ENCODE assay signal across 9 cellular contexts in genomic region chr21:43805275-43805800, GRCh38. TPM values are rescaled to one million over a fixed set of nuclear protein-coding genes. Genes with fewer than 3 reads are reported as not detected.
A peak's percentile ranks its signal among the peaks of the same experiment; 100 is the strongest.
DNase-seq lines count a peak whose midpoint lies in the region; ATAC-seq, FAIRE-seq and TF ChIP-seq lines count a peak whose summit lies in the region.
"Had no signal": no experiment of that assay in that cellular context is flagged by ENCODE, and none has a peak within 500 bp of the region (broad histone marks: within the 10 kb centered on the region; RNA-seq: fewer than 3 reads in every experiment).

No MANE protein-coding gene starts in this region.

- no peak overlapping the region for H2AFZ ChIP-seq in OCI-LY1 (ENCODE audit: low read length)

- peak; percentile 63 for ATAC-seq in HG02970 (IDR thresholded peaks at IDR 0.05; ENCODE audit: low FRiP score, unreplicated experiment)
- ATAC-seq in activated T-helper 17 cell treated with anti-CD3 and anti-CD28 coated beads, Interleukin-2, amount 50 U/mL, for 72 hours (replicated peaks), result no peak

- peak overlapping the region; percentile 77 for H3K4me2 ChIP-seq in DOHH2 (ENCODE audit: low read length)
- H3K4me2 ChIP-seq in OCI-LY1 (ENCODE audit: low read length), result peak overlapping the region; percentile 88

- TF ChIP-seq CTCF in DOHH2 (IDR thresholded peaks at IDR 0.05; ENCODE audit: low read depth, low read length, poor library complexity, severe bottlenecking) (no peak), OCI-LY1 (IDR thresholded peaks at IDR 0.05; ENCODE audit: low read length) (no peak), tibial artery (IDR thresholded peaks at IDR 0.05) (no peak)

- H3K36me3 ChIP-seq in DOHH2 (ENCODE audit: control insufficient read depth, low read length) (peaks cover 71% of the 10 kb centered on the region), OCI-LY1 (ENCODE audit: insufficient read depth, low read length) (peaks cover 55% of the 10 kb centered on the region), tibial artery (peaks cover 16 to 63% (median 49%) of the 10 kb centered on the region in 3 donors)

- H3F3A ChIP-seq in DOHH2 (ENCODE audit: control insufficient read depth, insufficient read depth) (peaks cover 19% of the 10 kb centered on the region), OCI-LY1 (ENCODE audit: insufficient read depth, low read length) (no peaks in the 10 kb centered on the region)

- H3K4me1 Mint-ChIP-seq in activated T-helper 17 cell treated with anti-CD3 and anti-CD28 coated beads, Interleukin-2, amount 50 U/mL, for 72 hours, result peaks cover 3% of the 10 kb centered on the region

- H3K27ac Mint-ChIP-seq in activated T-helper 17 cell treated with anti-CD3 and anti-CD28 coated beads, Interleukin-2, amount 50 U/mL, for 72 hours, result no peak overlapping the region

- H3K79me2 ChIP-seq in DOHH2 (ENCODE audit: control insufficient read depth, low read length), result peaks cover 40% of the 10 kb centered on the region
- no peaks in the 10 kb centered on the region for H3K79me2 ChIP-seq in OCI-LY1 (ENCODE audit: insufficient read depth, low read length)

- no peaks in the 10 kb centered on the region for H3K9me3 ChIP-seq in DOHH2 (ENCODE audit: control insufficient read depth, insufficient read depth, low read length)
- no peaks in the 10 kb centered on the region for H3K9me3 ChIP-seq in OCI-LY1 (ENCODE audit: low read length)
- no peaks in the 10 kb centered on the region for H3K9me3 ChIP-seq in tibial artery

- H3K27ac ChIP-seq in DOHH2 (ENCODE audit: low read depth, low read length) (peak overlapping the region; percentile 90), OCI-LY1 (ENCODE audit: low read depth, low read length, poor library complexity, severe bottlenecking) (peak overlapping the region; percentile 99), tibial artery (no peak overlapping the region)

- H3K9me2 ChIP-seq in DOHH2 (replicated peaks; ENCODE audit: control insufficient read depth, low read length) (no peaks in the 10 kb centered on the region), OCI-LY1 (ENCODE audit: low read depth, low read length) (no peaks in the 10 kb centered on the region)

- no peaks in the 10 kb centered on the region for H3K27me3 Mint-ChIP-seq in activated T-helper 17 cell treated with anti-CD3 and anti-CD28 coated beads, Interleukin-2, amount 50 U/mL, for 72 hours

- peak; percentile 97 for FAIRE-seq in GM19239 (lab: Jason Lieb, UNC)

- H3K9ac ChIP-seq in OCI-LY1 (ENCODE audit: low read length), result peak overlapping the region; percentile 89

- H3K9me3 Mint-ChIP-seq in activated T-helper 17 cell treated with anti-CD3 and anti-CD28 coated beads, Interleukin-2, amount 50 U/mL, for 72 hours, result no peaks in the 10 kb centered on the region

- no peak overlapping the region for H3K4me3 Mint-ChIP-seq in activated T-helper 17 cell treated with anti-CD3 and anti-CD28 coated beads, Interleukin-2, amount 50 U/mL, for 72 hours

- peaks cover 73% of the 10 kb centered on the region for H3K4me1 ChIP-seq in DOHH2 (ENCODE audit: control insufficient read depth, low read length)
- H3K4me1 ChIP-seq in OCI-LY1 (ENCODE audit: insufficient read depth, low read length, severe bottlenecking), result peaks cover 67% of the 10 kb centered on the region
- H3K4me1 ChIP-seq in tibial artery, result peaks cover 0 to 2% (median 0%) of the 10 kb centered on the region in 4 donors

- H4K20me1 ChIP-seq in DOHH2 (ENCODE audit: control insufficient read depth, insufficient read depth, low read depth, low read length) (no peaks in the 10 kb centered on the region), OCI-LY1 (ENCODE audit: insufficient read depth, low read length) (no peaks in the 10 kb centered on the region)

- H3K4me3 ChIP-seq in DOHH2 (ENCODE audit: low read length), result peak overlapping the region; percentile 58
- peak overlapping the region; percentile 66 for H3K4me3 ChIP-seq in OCI-LY1 (ENCODE audit: low read depth, low read length, poor library complexity, severe bottlenecking)
- H3K4me3 ChIP-seq in tibial artery, result no peak overlapping the region

- DNase-seq in GM19239 (ENCODE audit: insufficient read length, low spot score), result peak; percentile 94
- no peak for DNase-seq in tibial artery
- no peak for DNase-seq in stimulated activated CD4-positive, alpha-beta T cell treated with anti-CD3 and anti-CD28 coated beads, Interleukin-2, amount 100 ng/mL, for 24 hours
- DNase-seq in cerebellum (ENCODE audit: low spot score), result no peak
- DNase-seq: activated CD4-positive, alpha-beta T cell treated with anti-CD3 and anti-CD28 coated beads for 1 hour had no signal

- H3K27me3 ChIP-seq in DOHH2 (ENCODE audit: control insufficient read depth, low read length) (no peaks in the 10 kb centered on the region), OCI-LY1 (ENCODE audit: insufficient read depth, low read length) (no peaks in the 10 kb centered on the region), tibial artery (no peaks in the 10 kb centered on the region)

- intact Hi-C loops in tibial artery (cut with DNase I; ENCODE audit: low total_unique reads), result no loop called here

- H3K36me3 Mint-ChIP-seq in activated T-helper 17 cell treated with anti-CD3 and anti-CD28 coated beads, Interleukin-2, amount 50 U/mL, for 72 hours (ENCODE audit: low read depth), result peaks cover 48% of the 10 kb centered on the region

RNA-seq across cellular contexts. Expression of gene RRP1, which starts 16.0 kb away (rescaled TPM):
- total RNA-seq in activated T-helper 17 cell treated with anti-CD3 and anti-CD28 coated beads, Interleukin-2, amount 50 U/mL, for 72 hours, result 10 to 100 TPM; 33.3 to 57.4 TPM
- total RNA-seq in cerebellum, result 16.7 TPM

RNA-seq across cellular contexts. Expression of gene CSTB, which starts 29.2 kb away (rescaled TPM):
- total RNA-seq in activated T-helper 17 cell treated with anti-CD3 and anti-CD28 coated beads, Interleukin-2, amount 50 U/mL, for 72 hours, result 10 to 100 TPM; 32.5 to 33.6 TPM
- 4.4 TPM for total RNA-seq in cerebellum

RNA-seq across cellular contexts. Expression of gene AGPAT3, which starts 59.7 kb away (rescaled TPM):
- total RNA-seq in activated T-helper 17 cell treated with anti-CD3 and anti-CD28 coated beads, Interleukin-2, amount 50 U/mL, for 72 hours, result 10 to 100 TPM; 44.8 to 100.0 TPM
- total RNA-seq in cerebellum, result 32.3 TPM

Comparison
In these comparisons a context has a peak if more than half of its experiments do, and no peak if none do; other contexts are left out.
1. H3K27ac ChIP-seq: peak in DOHH2 (single experiment) and OCI-LY1 (single experiment); none in tibial artery (0 of 2).
2. H3K4me3 ChIP-seq: peak in DOHH2 (single experiment) and OCI-LY1 (single experiment); none in tibial artery (0 of 2).